23 cellular contexts compared by ENCODE assay signal in genomic region chr2:45741451-45741850, GRCh38.
DNase-seq lines count a peak whose midpoint lies in the region; ATAC-seq, FAIRE-seq and TF ChIP-seq lines count a peak whose summit lies in the region.
"Had no signal": no experiment of that assay in that cellular context is flagged by ENCODE, and none has a peak within 500 bp of the region (broad histone marks: within the 10 kb centered on the region; RNA-seq: fewer than 3 reads in every experiment).

No MANE protein-coding gene starts in this region.

- intact Hi-C loops in gastrocnemius medialis (cut with DNase I; ENCODE audit: low total_unique reads), result no loop called here

- H3K9me3 ChIP-seq in gastroesophageal sphincter, result no peaks in the 10 kb centered on the region
- no peaks in the 10 kb centered on the region for H3K9me3 ChIP-seq in gastrocnemius medialis
- H3K9me3 ChIP-seq: Caco-2, left lung had no signal

- ATAC-seq in gastroesophageal sphincter (peak; percentile 14), gastrocnemius medialis (peak; percentile 80), GM19023 (IDR thresholded peaks at IDR 0.05; ENCODE audit: unreplicated experiment) (no peak)
- ATAC-seq: left lung, SK-N-SH treated with all-trans-retinoic acid at 6 μM for 48 hours had no signal

- WGBS in gastroesophageal sphincter (ENCODE audit: low coverage in 1 of 2), 2 donors, result 46 to 60% methylated on average over 1 to 3 of the region's 6 CpGs

- no peaks in the 10 kb centered on the region for H3K27me3 ChIP-seq in gastroesophageal sphincter
- no peaks in the 10 kb centered on the region for H3K27me3 ChIP-seq in gastrocnemius medialis
- H3K27me3 ChIP-seq: left lung, neural progenitor cell had no signal

- H3K4me1 ChIP-seq in gastroesophageal sphincter, result peaks cover 0 to 61% (median 8%) of the 10 kb centered on the region in 3 donors
- H3K4me1 ChIP-seq in gastrocnemius medialis, result peaks cover 14 to 27% of the 10 kb centered on the region in 2 donors
- H3K4me1 ChIP-seq: Caco-2 had no signal

- TF ChIP-seq CTCF in gastroesophageal sphincter (IDR thresholded peaks at IDR 0.05) (no peak), gastrocnemius medialis (IDR thresholded peaks at IDR 0.05 in 4 of 5, conservative IDR thresholded peaks at IDR 0.05 in 1 of 5) (no peak)

- no peak for TF ChIP-seq EP300 in gastroesophageal sphincter (IDR thresholded peaks at IDR 0.05)

- DNase-seq in GM12892 (ENCODE audit: insufficient read length), result no peak
- DNase-seq in NCI-H446 treated with DMSO at 0.1 percent for 48 hours (lab: John Stamatoyannopoulos, UW), result peak; percentile 59
- peak; percentile 77 to 79 for DNase-seq in gastrocnemius medialis
- DNase-seq in SK-N-DZ (ENCODE audit: low spot score), result no peak
- no peak for DNase-seq in NCI-H1105 (lab: John Stamatoyannopoulos, UW)
- no peak for DNase-seq in COR-L47 (lab: John Stamatoyannopoulos, UW)
- DNase-seq: activated naive CD4-positive, alpha-beta T cell treated with Interleukin-2 at 50 U/mL for 16 hours; activated T-cell treated with anti-CD3 and anti-CD28 coated beads, Interleukin-2, amount 50 U/mL, for 24 hours; amniotic stem cell; Caco-2; EL; erythroblast; NCI-H187 treated with DMSO at 0.1 percent for 48 hours; stimulated activated CD8-positive, alpha-beta memory T cell treated with anti-CD3 and anti-CD28 coated beads, Interleukin-4, amount 100 ng/mL, for 48 hours; T-helper 9 cell had no signal

- in situ Hi-C loops in gastrocnemius medialis (cut with MboI; ENCODE audit: low sequenced_read_pairs in 4 of 4), result no loop called here

- TF ChIP-seq POLR2A in GM12892 (IDR thresholded peaks at IDR 0.05; ENCODE audit: low read depth, low read length) (no peak), gastroesophageal sphincter (IDR thresholded peaks at IDR 0.05) (no peak), gastrocnemius medialis (IDR thresholded peaks at IDR 0.05) (no peak)

- H3K36me3 ChIP-seq in gastroesophageal sphincter, result no peaks in the 10 kb centered on the region
- no peaks in the 10 kb centered on the region for H3K36me3 ChIP-seq in gastrocnemius medialis
- H3K36me3 ChIP-seq: neural progenitor cell had no signal

- peak; percentile 5 for FAIRE-seq in GM12892 (lab: Jason Lieb, UNC)
- FAIRE-seq: GM18507, RCC 7860, urothelium cell line had no signal

- H3K4me3 ChIP-seq in gastroesophageal sphincter (no peak overlapping the region), gastrocnemius medialis (no peak overlapping the region)
- H3K4me3 ChIP-seq: left lung, neural progenitor cell had no signal

- H3K27ac ChIP-seq in gastroesophageal sphincter (peak overlapping the region in 1 of 4 donors; percentile 12), gastrocnemius medialis (no peak overlapping the region)
- H3K27ac ChIP-seq: left lung, neural progenitor cell had no signal

Comparison
In these comparisons a context has a peak if more than half of its experiments do, and no peak if none do; other contexts are left out.
1. DNase-seq: peak in NCI-H446 treated with DMSO at 0.1 percent for 48 hours (single experiment) and gastrocnemius medialis (2 of 2); none in GM12892 (single experiment), SK-N-DZ (single experiment), NCI-H1105 (single experiment) and COR-L47 (single experiment).